15 cellular contexts compared by ENCODE assay signal in genomic region chr10:7546365-7546967, GRCh38.
"Had no signal": no experiment of that assay in that cellular context is flagged by ENCODE, and none has a peak within 500 bp of the region (broad histone marks: within the 10 kb centered on the region; RNA-seq: fewer than 3 reads in every experiment).

No MANE protein-coding gene starts in this region.

- H3K9me3 ChIP-seq: SJCRH30, tibial artery had no signal

- ATAC-seq: effector memory CD8-positive, alpha-beta T cell; sciatic nerve; stimulated activated memory B cell treated with anti-CD40 and anti-IgM and Interleukin-4, amounts not matched to agents 10 μg/mL and 1 μg/mL and 100 μg/mL, for 72 hours had no signal

- H3K9me3 Mint-ChIP-seq: dendritic cell treated with granulocyte-macrophage colony-stimulating factor and Interleukin-4, amounts not matched to agents 40 ng/mL and 50 ng/mL, for 4 days; effector memory CD8-positive, alpha-beta T cell; stimulated activated memory B cell treated with anti-CD40 and anti-IgM and Interleukin-4, amounts not matched to agents 10 μg/mL and 1 μg/mL and 100 μg/mL, for 72 hours had no signal

- H3K36me3 Mint-ChIP-seq: stimulated activated memory B cell treated with anti-CD40 and anti-IgM and Interleukin-4, amounts not matched to agents 10 μg/mL and 1 μg/mL and 100 μg/mL, for 72 hours had no signal

- H3K4me3 Mint-ChIP-seq: dendritic cell treated with granulocyte-macrophage colony-stimulating factor and Interleukin-4, amounts not matched to agents 40 ng/mL and 50 ng/mL, for 4 days; effector memory CD8-positive, alpha-beta T cell; stimulated activated memory B cell treated with anti-CD40 and anti-IgM and Interleukin-4, amounts not matched to agents 10 μg/mL and 1 μg/mL and 100 μg/mL, for 72 hours had no signal

- H3K4me3 ChIP-seq: SJCRH30, tibial artery had no signal

- H3K4me1 ChIP-seq: SJCRH30 had no signal

- DNase-seq: activated CD4-positive, CD25-positive, alpha-beta regulatory T cell treated with anti-CD3 and anti-CD28 coated beads, Interleukin-2, amount 50 U/mL, for 72 hours; activated naive CD4-positive, alpha-beta T cell treated with Interleukin-2 at 50 U/mL for 16 hours; activated T-cell treated with anti-CD3 and anti-CD28 coated beads for 4 hours; anterior cingulate cortex; cerebellar nuclear complex; effector memory CD8-positive, alpha-beta T cell; mesendoderm; SJCRH30; stimulated activated CD4-positive, alpha-beta T cell treated with anti-CD3 and anti-CD28 coated beads, Interleukin-12 subunit alpha, Interleukin-12 subunit beta, amount 100 ng/mL, for 4 hours; stimulated activated CD4-positive, alpha-beta T cell treated with anti-CD3 and anti-CD28 coated beads, Interleukin-2, amount 100 ng/mL, for 24 hours; T1000; tibial artery had no signal

- H3K27ac ChIP-seq: SJCRH30, tibial artery had no signal

- H3K36me3 ChIP-seq: SJCRH30, tibial artery had no signal

- H3K27ac Mint-ChIP-seq: dendritic cell treated with granulocyte-macrophage colony-stimulating factor and Interleukin-4, amounts not matched to agents 40 ng/mL and 50 ng/mL, for 4 days; effector memory CD8-positive, alpha-beta T cell; stimulated activated memory B cell treated with anti-CD40 and anti-IgM and Interleukin-4, amounts not matched to agents 10 μg/mL and 1 μg/mL and 100 μg/mL, for 72 hours had no signal

- H3K27me3 ChIP-seq: SJCRH30, tibial artery had no signal
